In genomic region chr6:37353761-37354525, GRCh38 we compare ENCODE assay signal across 8 cellular contexts. TPM values are rescaled to one million over a fixed set of nuclear protein-coding genes. Genes with fewer than 3 reads are reported as not detected.
DNase-seq lines count a peak whose midpoint lies in the region; ATAC-seq, FAIRE-seq and TF ChIP-seq lines count a peak whose summit lies in the region.

Gene RNF8, plus strand, starts transcription at chr6:37353983. Its CDS starts 182 bp downstream, at chr6:37354165.

- CTCF ChIA-PET in CD8-positive, alpha-beta memory T cell (lab: Charles Lee): interaction anchor here (0.5 kb wide), 1 partner anchor 22 kb away, joined by 4 read pairs; no protein-coding TSS in a partner anchor
- CTCF ChIA-PET in H1 (lab: Charles Lee; ENCODE audit: partially characterized antibody): interaction anchor here (0.6 kb wide), 1 partner anchor 571 kb away, joined by 3 read pairs; no protein-coding TSS in a partner anchor

- ATAC-seq in GM19463 (IDR thresholded peaks at IDR 0.05; ENCODE audit: unreplicated experiment): peak; percentile 96
- ATAC-seq in memory B cell (ENCODE audit: low read depth): peak; percentile 96

- peak within 1 kb of the TSS; percentile 81 for H3K18ac ChIP-seq in H1 (ENCODE audit: extremely low read depth, low read length)

- H4K8ac ChIP-seq in H1 (ENCODE audit: extremely low read depth, insufficient read depth, low read length): peak within 1 kb of the TSS; percentile 85

- no peak for TF ChIP-seq RAD21 in H1 (IDR thresholded peaks at IDR 0.05 in 1 of 2, conservative IDR thresholded peaks at IDR 0.05 in 1 of 2; ENCODE audit: low read depth in 2 of 2, low read length in 2 of 2)

- H3K4me1 Mint-ChIP-seq in CD8-positive, alpha-beta memory T cell: peaks cover 33 to 49% (median 46%) of the 10 kb centered on the region in 3 donors
- H3K4me1 Mint-ChIP-seq in memory B cell: peaks cover 32% of the 10 kb centered on the region

- H3K4me3 ChIP-seq in CD8-positive, alpha-beta memory T cell (ENCODE audit: low read length): peak within 1 kb of the TSS; percentile 89
- peak within 1 kb of the TSS; percentile 81 to 96 (median 88) for H3K4me3 ChIP-seq in H1 (ENCODE audit: extremely low read depth in 1 of 4, insufficient read depth in 2 of 4, low read depth in 3 of 4, low read length in 4 of 4)

- peaks cover 4% of the 10 kb centered on the region for H3K79me1 ChIP-seq in H1 (ENCODE audit: low read depth, low read length)

- H2BK120ac ChIP-seq in H1 (replicated peaks; ENCODE audit: low read depth, low read length): no peak within 1 kb of the TSS

- 1% methylated on average over 43 of the region's 54 CpGs; no CpG with 5 or more reads in 1 of the 2 experiments for WGBS in H1 (ENCODE audit: extremely low coverage in 1 of 2, insufficient coverage in 1 of 2, insufficient read length in 1 of 2, insufficient replicate concordance in 2 of 2, low coverage in 1 of 2, low lambda C conversion rate in 2 of 2, missing lambda C conversion rate in 1 of 2), 2 experiments

- peaks cover 0 to 7% (median 0%) of the 10 kb centered on the region in 3 donors for H3K36me3 Mint-ChIP-seq in CD8-positive, alpha-beta memory T cell
- peaks cover 6% of the 10 kb centered on the region for H3K36me3 Mint-ChIP-seq in memory B cell

- H4K5ac ChIP-seq in H1 (ENCODE audit: insufficient read length, low read depth, low read length): peak within 1 kb of the TSS; percentile 77

- peak within 1 kb of the TSS; percentile 85 for H4K91ac ChIP-seq in H1 (replicated peaks; ENCODE audit: insufficient read length, low read length)

- peaks cover 0 to 2% of the 10 kb centered on the region in 2 experiments for H4K20me1 ChIP-seq in H1 (replicated peaks in 1 of 2; ENCODE audit: control insufficient read depth in 1 of 2, insufficient read depth in 2 of 2, low read length in 2 of 2)

- FAIRE-seq in H1 (lab: Jason Lieb, UNC): no peak

- H3K27me3 ChIP-seq in CD8-positive, alpha-beta memory T cell (ENCODE audit: insufficient read depth, low read length, poor library complexity, severe bottlenecking): no peaks in the 10 kb centered on the region
- no peaks in the 10 kb centered on the region; a peak in 1 of 7 replicates for H3K27me3 ChIP-seq in H1 (replicated peaks in 1 of 4; ENCODE audit: control insufficient read depth in 3 of 4, extremely low read depth in 1 of 4, insufficient read depth in 3 of 4, low read length in 3 of 4)

- H3K9me3 ChIP-seq in CD8-positive, alpha-beta memory T cell (ENCODE audit: low read length): no peaks in the 10 kb centered on the region
- H3K9me3 ChIP-seq in H1 (ENCODE audit: insufficient read depth in 2 of 2, low read depth in 1 of 2, low read length in 1 of 2): no peaks in the 10 kb centered on the region

- peak within 1 kb of the TSS; percentile 73 for H3K27ac ChIP-seq in CD8-positive, alpha-beta memory T cell (ENCODE audit: low read depth, low read length)
- H3K27ac ChIP-seq in H1 (ENCODE audit: low read depth, low read length): peak within 1 kb of the TSS; percentile 36; the same call in 1 of the 2 replicates

- peak within 1 kb of the TSS; percentile 65 to 76 (median 70) for H3K9ac ChIP-seq in H1 (replicated peaks in 1 of 4; ENCODE audit: extremely low read depth in 1 of 4, low read depth in 3 of 4, low read length in 3 of 4)

- H2AK5ac ChIP-seq in H1 (ENCODE audit: low read depth, low read length): no peak within 1 kb of the TSS

- H2BK5ac ChIP-seq in H1 (ENCODE audit: low read depth, low read length): peak within 1 kb of the TSS; percentile 74; the same call in 1 of the 2 replicates

- H2AFZ ChIP-seq in H1 (ENCODE audit: low read length): peak within 1 kb of the TSS; percentile 54

- peaks cover 21% of the 10 kb centered on the region for H3K4me1 ChIP-seq in CD8-positive, alpha-beta memory T cell (ENCODE audit: insufficient read depth, low read length)
- H3K4me1 ChIP-seq in H1 (replicated peaks in 1 of 4; ENCODE audit: control insufficient read depth in 3 of 4, insufficient read depth in 4 of 4, low read length in 3 of 4): peaks cover 0 to 3% (median 3%) of the 10 kb centered on the region in 4 experiments; a peak in 4 of 7 replicates

- no peak within 1 kb of the TSS for H3K23ac ChIP-seq in H1 (ENCODE audit: insufficient read length)

- POLR2A ChIA-PET in CD8-positive, alpha-beta memory T cell (lab: Charles Lee): interaction anchor here (0.6 kb wide), 1 partner anchor 368 kb away, joined by 3 read pairs; the partner anchor contains the start of gene MTCH1
- POLR2A ChIA-PET in H1 (lab: Charles Lee; ENCODE audit: partially characterized antibody): interaction anchor here (0.7 to 1.5 kb wide), 6 partner anchors 16 to 302 kb away, joined by 3 to 6 read pairs (median 4); partner anchors contain the start of gene CMTR1

- peak within 1 kb of the TSS; percentile 45 to 95 (median 86) for H3K27ac Mint-ChIP-seq in CD8-positive, alpha-beta memory T cell
- H3K27ac Mint-ChIP-seq in memory B cell: peak within 1 kb of the TSS; percentile 96

- H3K23me2 ChIP-seq in H1 (ENCODE audit: low read depth, low read length): peaks cover 4% of the 10 kb centered on the region; the same call in 1 of the 2 replicates

- peak; percentile 84 to 91 (median 87) for DNase-seq in CD8-positive, alpha-beta memory T cell
- DNase-seq in HS-27A (ENCODE audit: low read depth): peak; percentile 62
- DNase-seq in NOMO-1 treated with DMSO at 0.1 percent for 48 hours (lab: John Stamatoyannopoulos, UW; ENCODE audit: unreplicated experiment): peak; percentile 85
- DNase-seq in activated CD8-positive, alpha-beta memory T cell treated with anti-CD3 and anti-CD28 coated beads for 4 hours (ENCODE audit: low read depth in 2 of 2): peak; percentile 77 to 78
- DNase-seq in H1 (ENCODE audit: low read depth in 1 of 2, low spot score in 2 of 2): peak; percentile 82 to 95
- DNase-seq in memory B cell (ENCODE audit: low spot score in 2 of 2): peak; percentile 74 to 78
- peak; percentile 80 for DNase-seq in stimulated activated CD8-positive, alpha-beta memory T cell treated with anti-CD3 and anti-CD28 coated beads, Interleukin-12 subunit alpha, Interleukin-12 subunit beta, amount 100 ng/mL, for 1 hour (ENCODE audit: low read depth)

- H2BK12ac ChIP-seq in H1 (ENCODE audit: low read depth, low read length): no peak within 1 kb of the TSS; the same call in 1 of the 2 replicates

- no peaks in the 10 kb centered on the region for H3K27me3 Mint-ChIP-seq in CD8-positive, alpha-beta memory T cell
- H3K27me3 Mint-ChIP-seq in memory B cell: no peaks in the 10 kb centered on the region

- peak within 1 kb of the TSS; percentile 88; the same call in 1 of the 2 replicates for H2BK15ac ChIP-seq in H1 (ENCODE audit: low read length)

- H3K14ac ChIP-seq in H1 (ENCODE audit: insufficient read length): no peak within 1 kb of the TSS

- no peaks in the 10 kb centered on the region for H3K9me3 Mint-ChIP-seq in CD8-positive, alpha-beta memory T cell
- no peaks in the 10 kb centered on the region for H3K9me3 Mint-ChIP-seq in memory B cell

- TF ChIP-seq EP300 in H1 (IDR thresholded peaks at IDR 0.05; ENCODE audit: borderline replicate concordance in 1 of 2, low read depth in 2 of 2, low read length in 2 of 2): no peak

- no peak for TF ChIP-seq CTCF in H1 (IDR thresholded peaks at IDR 0.05; ENCODE audit: control extremely low read depth in 1 of 3, insufficient read depth in 1 of 3, low read depth in 1 of 3, low read length in 3 of 3)

- H2BK20ac ChIP-seq in H1 (ENCODE audit: low read length): no peak within 1 kb of the TSS

- peaks cover 5 to 41% of the 10 kb centered on the region in 2 experiments; a peak in 3 of 4 replicates for H3K79me2 ChIP-seq in H1 (ENCODE audit: control insufficient read depth in 1 of 2, insufficient read depth in 2 of 2, low read length in 2 of 2)

- H3K56ac ChIP-seq in H1 (replicated peaks; ENCODE audit: insufficient read length, low read depth, low read length): peak within 1 kb of the TSS; percentile 42

- H3K4me3 Mint-ChIP-seq in CD8-positive, alpha-beta memory T cell: peak within 1 kb of the TSS; percentile 93 to 98 (median 96)
- H3K4me3 Mint-ChIP-seq in memory B cell: peak within 1 kb of the TSS; percentile 95

- H3K4ac ChIP-seq in H1 (replicated peaks; ENCODE audit: insufficient read length, low read depth, low read length): no peak within 1 kb of the TSS

- peak in 1 of 2 experiments; percentile 68; a peak in 2 of 3 replicates for TF ChIP-seq POLR2A in H1 (IDR thresholded peaks at IDR 0.05; ENCODE audit: control extremely low read depth in 1 of 2, low read depth in 2 of 2, low read length in 2 of 2)

- peak within 1 kb of the TSS; percentile 66 to 99 for H3K4me2 ChIP-seq in H1 (ENCODE audit: insufficient read depth in 1 of 2, low read depth in 2 of 2, low read length in 2 of 2)

- no peaks in the 10 kb centered on the region for H3K36me3 ChIP-seq in CD8-positive, alpha-beta memory T cell (ENCODE audit: insufficient read depth, low read length)
- H3K36me3 ChIP-seq in H1 (ENCODE audit: control insufficient read depth in 2 of 4, insufficient read depth in 4 of 4, low read length in 3 of 4): no peaks in the 10 kb centered on the region

TF ChIP-seq in H1, 55 proteins besides CTCF, POLR2A, EP300 and RAD21 (continues in another document):
- TF ChIP-seq YY1 (IDR thresholded peaks at IDR 0.05; ENCODE audit: low read depth, low read length) (0 out of 2 replicates have a peak, but pooled peaks have one; percentile 72), E2F6 (IDR thresholded peaks at IDR 0.05) (peak; percentile 94), TBP (IDR thresholded peaks at IDR 0.05; ENCODE audit: low read depth, low read length) (peak; percentile 66), NRF1 (IDR thresholded peaks at IDR 0.05; ENCODE audit: low read depth, low read length) (peak; percentile 84), NANOG (IDR thresholded peaks at IDR 0.05; ENCODE audit: insufficient read depth, low read depth, low read length, poor library complexity, severe bottlenecking) (no peak), SIN3A (conservative IDR thresholded peaks at IDR 0.05 in 1 of 2, IDR thresholded peaks at IDR 0.05 in 1 of 2; ENCODE audit: low read depth in 1 of 2, low read length in 2 of 2) (no peak; a peak in 1 of 4 replicates)

RNA-seq across cellular contexts. Expression of gene RNF8, which starts in this region (rescaled TPM):
- total RNA-seq in CD8-positive, alpha-beta memory T cell: 10 to 100 TPM; 33.7 to 35.2 TPM
- 17.2 TPM for polyA plus RNA-seq in CD8-positive, alpha-beta memory T cell
- total RNA-seq in H1 (2021; fragmentation: NEBNext Ultra II Directional; extraction: Animal tissue kit (Norgen Biotek cat#: 25700)): 44.7 and 46.2 TPM in 2 replicates
- 15.8 and 20.3 TPM in 2 replicates for polyA plus RNA-seq in H1 (2011; rRNA removed)
- 30.1 TPM for polyA plus RNA-seq in H1 (2011; cell fraction: cytosol; rRNA removed)
- polyA plus RNA-seq in H1 (2011; cell fraction: nucleus; rRNA removed): 17.9 TPM
- 32.2 to 43.2 TPM (median 35.0 TPM) in 4 replicates for polyA plus RNA-seq in H1 (2012, experiment 1 of 2)
- 9.6 TPM for polyA plus RNA-seq in H1 (2012, experiment 2 of 2)
- polyA plus RNA-seq in H1 (2013, experiment 1 of 2): 27.2 TPM
- 27.9 TPM for polyA plus RNA-seq in H1 (2013, experiment 2 of 2)
- 8.6 and 9.5 TPM in 2 replicates for polyA minus RNA-seq in H1 (2011; rRNA and poly(A)+ RNA removed)
- 14.5 TPM for polyA minus RNA-seq in H1 (2011; cell fraction: cytosol; rRNA and poly(A)+ RNA removed)
- 10.6 TPM for polyA minus RNA-seq in H1 (2011; cell fraction: nucleus; rRNA and poly(A)+ RNA removed)

Comparison
In these comparisons a context has a peak if more than half of its experiments do, and no peak if none do; other contexts are left out.
1. Peak in every context shown above with its lines: DNase-seq, ATAC-seq, H3K4me3 ChIP-seq and H3K27ac ChIP-seq.